9 cellular contexts compared by ENCODE assay signal in the genomic region with DNA sequence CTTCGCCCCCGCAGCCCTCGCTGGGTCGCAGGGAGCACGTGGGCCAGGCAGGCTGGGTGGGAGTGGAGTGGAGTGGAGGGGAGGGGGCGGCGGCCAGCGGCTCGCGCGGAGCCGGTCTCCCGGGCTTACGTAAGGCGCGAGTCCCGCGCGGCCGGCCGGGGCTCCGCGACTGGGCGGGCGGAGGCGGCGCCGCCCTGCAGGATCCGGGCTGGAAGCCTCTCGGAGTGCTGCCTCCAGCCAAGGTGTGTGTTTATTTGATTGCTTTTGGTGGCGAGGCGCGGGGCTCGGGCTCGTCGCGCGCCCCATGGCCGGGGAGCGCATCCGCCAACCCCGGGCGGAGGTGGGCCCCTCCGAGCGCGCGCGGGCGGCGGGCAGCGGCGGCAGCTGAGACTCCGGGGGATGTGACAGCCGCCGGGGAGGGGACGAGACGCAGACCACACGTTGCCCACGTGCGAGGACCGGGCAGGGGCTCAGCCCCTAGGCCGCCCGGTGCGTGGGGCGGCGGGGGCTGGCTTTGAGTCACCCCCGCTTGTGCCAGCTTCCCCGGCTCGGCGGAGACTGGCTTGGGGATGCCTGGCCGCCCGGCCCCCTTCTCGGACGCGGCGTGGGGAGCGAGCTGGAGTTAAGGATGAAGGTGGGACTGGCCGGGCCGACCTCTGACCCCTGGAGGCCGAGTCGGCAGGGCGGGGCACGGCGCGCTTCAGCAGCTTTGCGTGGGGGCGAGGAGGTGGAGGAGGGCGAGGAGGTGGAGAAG. TPM values are rescaled to one million over a fixed set of nuclear protein-coding genes. Genes with fewer than 3 reads are reported as not detected.
DNase-seq lines count a peak whose midpoint lies in the region; ATAC-seq and TF ChIP-seq lines count a peak whose summit lies in the region.
"Had no signal": no experiment of that assay in that cellular context is flagged by ENCODE, and none has a peak within 500 bp of the region (broad histone marks: within the 10 kb centered on the region; RNA-seq: fewer than 3 reads in every experiment).

No MANE protein-coding gene starts in this region.

- peak overlapping the region; percentile 89 for H3K4me3 Mint-ChIP-seq in endothelial cell (ENCODE audit: unreplicated experiment)
- peak overlapping the region; percentile 74 for H3K4me3 Mint-ChIP-seq in mesothelial cell of epicardium
- H3K4me3 Mint-ChIP-seq in stimulated activated naive CD8-positive, alpha-beta T cell treated with anti-CD3 and anti-CD28 coated beads, Interleukin-15, amount 100 ng/mL, for 72 hours, result peak overlapping the region; percentile 85 to 92

- no peaks in the 10 kb centered on the region for H3K9me3 Mint-ChIP-seq in endothelial cell (ENCODE audit: unreplicated experiment)
- no peaks in the 10 kb centered on the region for H3K9me3 Mint-ChIP-seq in mesothelial cell of epicardium
- no peaks in the 10 kb centered on the region for H3K9me3 Mint-ChIP-seq in stimulated activated naive CD8-positive, alpha-beta T cell treated with anti-CD3 and anti-CD28 coated beads, Interleukin-15, amount 100 ng/mL, for 72 hours

- peaks cover 4% of the 10 kb centered on the region for H3K36me3 Mint-ChIP-seq in endothelial cell (ENCODE audit: low read depth, unreplicated experiment)
- no peaks in the 10 kb centered on the region for H3K36me3 Mint-ChIP-seq in mesothelial cell of epicardium

- H3K27me3 Mint-ChIP-seq in endothelial cell (ENCODE audit: unreplicated experiment) (peaks cover 21% of the 10 kb centered on the region), mesothelial cell of epicardium (ENCODE audit: low read depth) (peaks cover 66% of the 10 kb centered on the region)
- peaks cover 44% of the 10 kb centered on the region for H3K27me3 Mint-ChIP-seq in stimulated activated naive CD8-positive, alpha-beta T cell treated with anti-CD3 and anti-CD28 coated beads, Interleukin-15, amount 100 ng/mL, for 72 hours

- TF ChIP-seq CTCF in endothelial cell (IDR thresholded peaks at IDR 0.05; ENCODE audit: unreplicated experiment), result no peak
- TF ChIP-seq CTCF in mesothelial cell of epicardium (IDR thresholded peaks at IDR 0.05; ENCODE audit: unreplicated experiment), result no peak

- DNase-seq in NCI-H1417 (lab: John Stamatoyannopoulos, UW) (peak in 2 of 3 experiments; percentile 47 to 66), NCI-H1417 treated with DMSO at 0.1 percent for 48 hours (lab: John Stamatoyannopoulos, UW) (no peak), HCEC 1CT (peak; percentile 48), LoVo (ENCODE audit: low spot score) (peak; percentile 43), endothelial cell (ENCODE audit: low spot score) (peak; percentile 44), mesothelial cell of epicardium (ENCODE audit: low spot score in 2 of 2, unreplicated experiment in 2 of 2) (peak in 1 of 2 experiments; percentile 62)
- peak; percentile 62 for DNase-seq in activated CD4-positive, alpha-beta T cell treated with anti-CD3 and anti-CD28 coated beads for 48 hours
- peak; percentile 57 to 58 for DNase-seq in stimulated activated naive CD8-positive, alpha-beta T cell treated with anti-CD3 and anti-CD28 coated beads, Interleukin-15, amount 100 ng/mL, for 72 hours
- DNase-seq: DND-41 had no signal

- H3K4me1 Mint-ChIP-seq in endothelial cell (ENCODE audit: unreplicated experiment), result peaks cover 24% of the 10 kb centered on the region
- H3K4me1 Mint-ChIP-seq in mesothelial cell of epicardium, result peaks cover 14% of the 10 kb centered on the region
- H3K4me1 Mint-ChIP-seq in stimulated activated naive CD8-positive, alpha-beta T cell treated with anti-CD3 and anti-CD28 coated beads, Interleukin-15, amount 100 ng/mL, for 72 hours, result peaks cover 31% of the 10 kb centered on the region

- H3K27ac Mint-ChIP-seq in endothelial cell (ENCODE audit: unreplicated experiment), result no peak overlapping the region
- H3K27ac Mint-ChIP-seq in mesothelial cell of epicardium, result no peak overlapping the region
- H3K27ac Mint-ChIP-seq in stimulated activated naive CD8-positive, alpha-beta T cell treated with anti-CD3 and anti-CD28 coated beads, Interleukin-15, amount 100 ng/mL, for 72 hours, result peak overlapping the region; percentile 48 to 57

- ATAC-seq in stimulated activated naive CD8-positive, alpha-beta T cell treated with anti-CD3 and anti-CD28 coated beads, Interleukin-15, amount 100 ng/mL, for 72 hours, result peak; percentile 63

RNA-seq across cellular contexts. Expression of a gene that starts 0.4 kb away (rescaled TPM):
- total RNA-seq in endothelial cell (ENCODE audit: unreplicated experiment) (39.7 TPM), mesothelial cell of epicardium (18.7 to 20.7 TPM (median 19.2 TPM) in 3 replicates)

Comparison
In these comparisons a context has a peak if more than half of its experiments do, and no peak if none do; other contexts are left out.
1. H3K27ac Mint-ChIP-seq: peak in stimulated activated naive CD8-positive, alpha-beta T cell treated with anti-CD3 and anti-CD28 coated beads, Interleukin-15, amount 100 ng/mL, for 72 hours (2 of 2); none in endothelial cell (single experiment) and mesothelial cell of epicardium (single experiment).
2. Peak in every context shown above with its lines, with median percentiles within 50 percentile points of each other: H3K4me3 Mint-ChIP-seq.